26 cellular contexts compared by ENCODE assay signal in the genomic region with DNA sequence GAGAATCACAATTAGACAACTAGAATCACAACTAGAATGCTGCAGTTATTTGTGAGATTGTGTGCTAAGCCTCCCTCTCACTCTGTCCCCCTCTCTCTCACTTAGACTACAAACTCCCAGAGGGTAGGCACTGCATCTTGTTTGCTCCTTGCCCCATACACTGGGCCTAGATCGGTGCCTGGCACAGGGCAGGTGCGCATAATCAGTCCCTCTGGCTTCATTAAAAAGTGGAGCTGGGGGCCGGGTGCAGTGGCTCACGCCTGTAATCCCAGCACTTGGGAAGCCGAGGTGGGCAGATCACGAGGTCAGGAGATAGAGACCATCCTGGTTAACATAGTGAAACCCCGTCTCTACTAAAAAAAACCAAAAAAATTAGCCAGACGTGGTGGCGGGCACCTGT.
"Had no signal": no experiment of that assay in that cellular context is flagged by ENCODE, and none has a peak within 500 bp of the region (broad histone marks: within the 10 kb centered on the region; RNA-seq: fewer than 3 reads in every experiment).

No MANE protein-coding gene starts in this region.

- H3K4me1 Mint-ChIP-seq: activated T-helper 17 cell treated with anti-CD3 and anti-CD28 coated beads, Interleukin-2, amount 50 U/mL, for 72 hours had no signal

- H3K27ac Mint-ChIP-seq: activated CD8-positive, alpha-beta T cell treated with anti-CD3 and anti-CD28 coated beads for 36 hours; activated T-helper 17 cell treated with anti-CD3 and anti-CD28 coated beads, Interleukin-2, amount 50 U/mL, for 72 hours; T-helper 1 cell treated with Interleukin-12 subunit alpha and Interleukin-12 subunit beta and Interleukin-4 antibody, amounts not matched to agents 30 μg/mL and 1 μg/mL, for 36 hours; WTC11 had no signal

- H3K36me3 ChIP-seq: breast epithelium, left ventricle myocardium inferior, spleen, suprapubic skin, tibial artery had no signal

- H3K27ac ChIP-seq: suprapubic skin had no signal

- H3K4me3 ChIP-seq: breast epithelium, left ventricle myocardium inferior, lung, spleen, suprapubic skin, tibial artery had no signal

- H3K9me3 Mint-ChIP-seq: WTC11 had no signal

- H3K27me3 ChIP-seq: breast epithelium, suprapubic skin, tibial artery had no signal

- DNase-seq: activated CD4-positive, alpha-beta T cell treated with anti-CD3 and anti-CD28 coated beads for 1 hour; activated CD4-positive, alpha-beta T cell treated with anti-CD3 and anti-CD28 coated beads, Interleukin-2, amount 50 U/mL, for 1 hour; activated CD8-positive, alpha-beta T cell treated with anti-CD3 and anti-CD28 coated beads for 36 hours; activated gamma-delta T cell treated with Interleukin-2 at 50 U/mL for 16 hours; activated naive CD4-positive, alpha-beta T cell treated with anti-CD3 and anti-CD28 coated beads, Interleukin-2, amount 50 U/mL, for 16 hours; activated T-cell treated with anti-CD3 and anti-CD28 coated beads, Interleukin-2, amount 50 U/mL, for 4 hours; amniotic stem cell; central memory CD4-positive, alpha-beta T cell; effector CD8-positive, alpha-beta T cell; glutamatergic neuron; islet precursor cell; left ventricle myocardium inferior; naive thymus-derived CD4-positive, alpha-beta T cell; nucleus accumbens; right cardiac atrium; spleen; stimulated activated naive CD4-positive, alpha-beta T cell; T-helper 9 cell had no signal

- H3K36me3 Mint-ChIP-seq: mesothelial cell of epicardium, WTC11 had no signal

- ATAC-seq: activated CD8-positive, alpha-beta T cell treated with anti-CD3 and anti-CD28 coated beads for 36 hours; activated T-cell treated with anti-CD3 and anti-CD28 coated beads, Interleukin-2, amount 50 U/mL, for 4 hours; activated T-helper 17 cell treated with anti-CD3 and anti-CD28 coated beads, Interleukin-2, amount 50 U/mL, for 72 hours; right cardiac atrium; WTC11 had no signal

- H3K9me3 ChIP-seq: breast epithelium, suprapubic skin, tibial artery had no signal

- H3K4me3 Mint-ChIP-seq: activated CD8-positive, alpha-beta T cell treated with anti-CD3 and anti-CD28 coated beads for 36 hours; activated T-cell treated with anti-CD3 and anti-CD28 coated beads, Interleukin-2, amount 50 U/mL, for 4 hours; activated T-helper 17 cell treated with anti-CD3 and anti-CD28 coated beads, Interleukin-2, amount 50 U/mL, for 72 hours; mesothelial cell of epicardium; naive thymus-derived CD4-positive, alpha-beta T cell; T-helper 1 cell treated with Interleukin-12 subunit alpha and Interleukin-12 subunit beta and Interleukin-4 antibody, amounts not matched to agents 30 μg/mL and 1 μg/mL, for 36 hours; WTC11 had no signal
